Comparison of ENCODE assay signal across 1 cellular context in the genomic region with DNA sequence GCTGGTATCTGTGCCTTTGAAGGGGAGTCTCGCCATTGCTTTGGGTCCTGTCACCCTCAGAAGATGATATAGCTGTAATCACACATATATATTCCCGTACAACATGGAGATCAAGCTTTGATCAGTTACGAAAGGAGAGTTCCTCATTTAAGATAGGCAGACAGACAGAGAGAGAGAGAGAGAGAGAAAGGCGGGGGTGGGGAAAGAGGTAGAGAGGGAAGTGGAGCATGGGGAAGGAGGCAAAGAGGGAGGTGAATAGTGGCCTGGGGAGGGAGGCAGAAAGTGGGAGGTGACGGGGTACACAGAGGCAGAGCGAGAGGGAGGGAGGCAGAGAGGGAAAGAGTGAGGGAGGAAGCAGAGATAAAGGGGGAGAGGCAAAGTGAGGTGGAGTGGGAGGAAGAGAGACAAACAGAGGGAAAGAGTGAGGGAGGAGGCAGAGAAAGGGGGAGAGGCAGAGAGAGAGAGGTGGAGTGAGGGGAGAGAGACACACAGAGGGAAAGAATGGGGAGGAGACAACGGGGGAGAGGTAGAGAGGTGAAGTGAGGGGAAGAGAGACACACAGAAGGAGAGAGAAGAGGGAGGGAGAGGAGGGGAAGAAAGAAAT.
TF ChIP-seq lines count a peak whose summit lies in the region.

No MANE protein-coding gene starts in this region.

TF ChIP-seq in GM23338, 12 proteins besides CTCF, POLR2A, EP300 and RAD21 (continued from another document):
- TF ChIP-seq, protein P1, sequence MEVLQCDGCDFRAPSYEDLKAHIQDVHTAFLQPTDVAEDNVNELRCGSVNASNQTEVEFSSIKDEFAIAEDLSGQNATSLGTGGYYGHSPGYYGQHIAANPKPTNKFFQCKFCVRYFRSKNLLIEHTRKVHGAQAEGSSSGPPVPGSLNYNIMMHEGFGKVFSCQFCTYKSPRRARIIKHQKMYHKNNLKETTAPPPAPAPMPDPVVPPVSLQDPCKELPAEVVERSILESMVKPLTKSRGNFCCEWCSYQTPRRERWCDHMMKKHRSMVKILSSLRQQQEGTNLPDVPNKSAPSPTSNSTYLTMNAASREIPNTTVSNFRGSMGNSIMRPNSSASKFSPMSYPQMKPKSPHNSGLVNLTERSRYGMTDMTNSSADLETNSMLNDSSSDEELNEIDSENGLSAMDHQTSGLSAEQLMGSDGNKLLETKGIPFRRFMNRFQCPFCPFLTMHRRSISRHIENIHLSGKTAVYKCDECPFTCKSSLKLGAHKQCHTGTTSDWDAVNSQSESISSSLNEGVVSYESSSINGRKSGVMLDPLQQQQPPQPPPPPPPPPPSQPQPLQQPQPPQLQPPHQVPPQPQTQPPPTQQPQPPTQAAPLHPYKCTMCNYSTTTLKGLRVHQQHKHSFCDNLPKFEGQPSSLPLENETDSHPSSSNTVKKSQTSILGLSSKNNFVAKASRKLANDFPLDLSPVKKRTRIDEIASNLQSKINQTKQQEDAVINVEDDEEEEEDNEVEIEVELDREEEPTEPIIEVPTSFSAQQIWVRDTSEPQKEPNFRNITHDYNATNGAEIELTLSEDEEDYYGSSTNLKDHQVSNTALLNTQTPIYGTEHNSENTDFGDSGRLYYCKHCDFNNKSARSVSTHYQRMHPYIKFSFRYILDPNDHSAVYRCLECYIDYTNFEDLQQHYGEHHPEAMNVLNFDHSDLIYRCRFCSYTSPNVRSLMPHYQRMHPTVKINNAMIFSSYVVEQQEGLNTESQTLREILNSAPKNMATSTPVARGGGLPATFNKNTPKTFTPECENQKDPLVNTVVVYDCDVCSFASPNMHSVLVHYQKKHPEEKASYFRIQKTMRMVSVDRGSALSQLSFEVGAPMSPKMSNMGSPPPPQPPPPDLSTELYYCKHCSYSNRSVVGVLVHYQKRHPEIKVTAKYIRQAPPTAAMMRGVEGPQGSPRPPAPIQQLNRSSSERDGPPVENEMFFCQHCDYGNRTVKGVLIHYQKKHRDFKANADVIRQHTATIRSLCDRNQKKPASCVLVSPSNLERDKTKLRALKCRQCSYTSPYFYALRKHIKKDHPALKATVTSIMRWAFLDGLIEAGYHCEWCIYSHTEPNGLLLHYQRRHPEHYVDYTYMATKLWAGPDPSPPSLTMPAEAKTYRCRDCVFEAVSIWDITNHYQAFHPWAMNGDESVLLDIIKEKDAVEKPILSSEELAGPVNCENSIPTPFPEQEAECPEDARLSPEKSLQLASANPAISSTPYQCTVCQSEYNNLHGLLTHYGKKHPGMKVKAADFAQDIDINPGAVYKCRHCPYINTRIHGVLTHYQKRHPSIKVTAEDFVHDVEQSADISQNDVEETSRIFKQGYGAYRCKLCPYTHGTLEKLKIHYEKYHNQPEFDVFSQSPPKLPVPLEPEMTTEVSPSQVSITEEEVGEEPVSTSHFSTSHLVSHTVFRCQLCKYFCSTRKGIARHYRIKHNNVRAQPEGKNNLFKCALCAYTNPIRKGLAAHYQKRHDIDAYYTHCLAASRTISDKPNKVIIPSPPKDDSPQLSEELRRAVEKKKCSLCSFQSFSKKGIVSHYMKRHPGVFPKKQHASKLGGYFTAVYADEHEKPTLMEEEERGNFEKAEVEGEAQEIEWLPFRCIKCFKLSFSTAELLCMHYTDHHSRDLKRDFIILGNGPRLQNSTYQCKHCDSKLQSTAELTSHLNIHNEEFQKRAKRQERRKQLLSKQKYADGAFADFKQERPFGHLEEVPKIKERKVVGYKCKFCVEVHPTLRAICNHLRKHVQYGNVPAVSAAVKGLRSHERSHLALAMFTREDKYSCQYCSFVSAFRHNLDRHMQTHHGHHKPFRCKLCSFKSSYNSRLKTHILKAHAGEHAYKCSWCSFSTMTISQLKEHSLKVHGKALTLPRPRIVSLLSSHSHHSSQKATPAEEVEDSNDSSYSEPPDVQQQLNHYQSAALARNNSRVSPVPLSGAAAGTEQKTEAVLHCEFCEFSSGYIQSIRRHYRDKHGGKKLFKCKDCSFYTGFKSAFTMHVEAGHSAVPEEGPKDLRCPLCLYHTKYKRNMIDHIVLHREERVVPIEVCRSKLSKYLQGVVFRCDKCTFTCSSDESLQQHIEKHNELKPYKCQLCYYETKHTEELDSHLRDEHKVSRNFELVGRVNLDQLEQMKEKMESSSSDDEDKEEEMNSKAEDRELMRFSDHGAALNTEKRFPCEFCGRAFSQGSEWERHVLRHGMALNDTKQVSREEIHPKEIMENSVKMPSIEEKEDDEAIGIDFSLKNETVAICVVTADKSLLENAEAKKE (CRISPR knock-in tag; IDR thresholded peaks at IDR 0.05) = no peak
- no peak for TF ChIP-seq ZNF114 (CRISPR knock-in tag; IDR thresholded peaks at IDR 0.05)
TF ChIP-seq in GM23338: peak in this region for 0.
